ENCODE assay signal across 13 cellular contexts in the genomic region with DNA sequence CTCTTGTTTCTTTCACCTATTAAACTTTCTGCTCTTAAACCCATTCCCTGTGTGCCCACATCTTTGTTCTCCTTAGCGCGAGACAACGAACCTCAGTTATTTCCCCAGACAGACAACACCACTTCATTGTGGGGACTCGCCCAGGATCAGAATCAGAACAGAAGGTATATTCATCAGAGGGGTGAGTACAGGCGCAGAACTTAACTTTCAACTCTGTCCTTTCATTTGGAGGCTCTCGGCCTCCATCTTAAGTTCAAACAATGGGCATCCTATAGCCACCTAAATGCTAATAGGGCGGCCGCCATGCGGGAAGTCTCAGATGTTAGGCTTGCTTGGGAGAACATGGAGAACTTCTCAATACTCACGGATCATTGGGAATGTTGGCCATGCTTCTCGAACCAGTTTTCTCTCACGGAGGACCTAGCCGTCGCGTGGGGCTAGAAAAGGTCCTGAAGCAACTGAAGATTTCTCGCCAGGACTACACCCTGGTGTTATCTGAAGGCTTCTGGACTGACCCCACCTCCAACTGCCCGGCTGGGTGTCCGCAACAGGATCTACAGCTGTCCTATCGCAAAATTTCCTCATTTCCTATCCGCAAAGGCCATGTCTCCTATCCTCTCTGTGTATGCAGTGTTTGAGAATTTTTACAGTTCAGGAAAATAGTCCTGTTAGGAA. TPM values are rescaled to one million over a fixed set of nuclear protein-coding genes. Genes with fewer than 3 reads are reported as not detected.
DNase-seq lines count a peak whose midpoint lies in the region; ATAC-seq and TF ChIP-seq lines count a peak whose summit lies in the region.
"Had no signal": no experiment of that assay in that cellular context is flagged by ENCODE, and none has a peak within 500 bp of the region (broad histone marks: within the 10 kb centered on the region; RNA-seq: fewer than 3 reads in every experiment).

No MANE protein-coding gene starts in this region.

- H3K27ac ChIP-seq in coronary artery (no peak overlapping the region), right lobe of liver (no peak overlapping the region), breast epithelium (no peak overlapping the region)
- H3K27ac ChIP-seq: foreskin keratinocyte, sigmoid colon, SK-N-MC had no signal

- WGBS in right lobe of liver (ENCODE audit: insufficient coverage, low coverage, low lambda C conversion rate, missing lambda C conversion rate), result 74% methylated on average over 9 of the region's 20 CpGs

- H3K9me3 ChIP-seq in right lobe of liver (no peaks in the 10 kb centered on the region), breast epithelium (no peaks in the 10 kb centered on the region)
- H3K9me3 ChIP-seq: sigmoid colon had no signal

- no peaks in the 10 kb centered on the region for H3K27me3 ChIP-seq in right lobe of liver
- no peaks in the 10 kb centered on the region for H3K27me3 ChIP-seq in breast epithelium
- H3K27me3 ChIP-seq: foreskin keratinocyte, sigmoid colon had no signal

- H3K4me3 Mint-ChIP-seq in stimulated activated memory B cell treated with anti-CD40 and anti-IgM and Interleukin-4, amounts not matched to agents 10 μg/mL and 1 μg/mL and 100 μg/mL, for 72 hours, result no peak overlapping the region
- H3K4me3 Mint-ChIP-seq: dendritic cell treated with granulocyte-macrophage colony-stimulating factor and Interleukin-4, amounts not matched to agents 40 ng/mL and 50 ng/mL, for 4 days had no signal

- no peaks in the 10 kb centered on the region for H3K4me1 ChIP-seq in right lobe of liver
- no peaks in the 10 kb centered on the region for H3K4me1 ChIP-seq in breast epithelium
- H3K4me1 ChIP-seq: foreskin keratinocyte, sigmoid colon had no signal

- H3K27ac Mint-ChIP-seq in stimulated activated memory B cell treated with anti-CD40 and anti-IgM and Interleukin-4, amounts not matched to agents 10 μg/mL and 1 μg/mL and 100 μg/mL, for 72 hours, result no peak overlapping the region
- H3K27ac Mint-ChIP-seq: dendritic cell treated with granulocyte-macrophage colony-stimulating factor and Interleukin-4, amounts not matched to agents 40 ng/mL and 50 ng/mL, for 4 days had no signal

- H3K36me3 Mint-ChIP-seq in stimulated activated memory B cell treated with anti-CD40 and anti-IgM and Interleukin-4, amounts not matched to agents 10 μg/mL and 1 μg/mL and 100 μg/mL, for 72 hours, result peaks cover 18% of the 10 kb centered on the region

- ATAC-seq in GM18517 (IDR thresholded peaks at IDR 0.05; ENCODE audit: unreplicated experiment), result peak; percentile 10
- ATAC-seq in right lobe of liver, result peak in 3 of 4 donors; percentile 14 to 52 (median 40)
- ATAC-seq in stimulated activated memory B cell treated with anti-CD40 and anti-IgM and Interleukin-4, amounts not matched to agents 10 μg/mL and 1 μg/mL and 100 μg/mL, for 72 hours, result no peak

- H3K4me3 ChIP-seq in coronary artery (peak overlapping the region; percentile 52), right lobe of liver (no peak overlapping the region), breast epithelium (peak overlapping the region in 1 of 3 donors; percentile 14)
- H3K4me3 ChIP-seq: sigmoid colon, SK-N-MC had no signal

- DNase-seq in NCI-H146 (lab: John Stamatoyannopoulos, UW) (peak; percentile 57), coronary artery (ENCODE audit: low spot score) (no peak), right lobe of liver (no peak), breast epithelium (ENCODE audit: low spot score in 2 of 2) (no peak), COLO668 (lab: John Stamatoyannopoulos, UW; ENCODE audit: unreplicated experiment) (no peak), DMS79 treated with DMSO at 0.1 percent for 48 hours (lab: John Stamatoyannopoulos, UW) (no peak)

- H3K36me3 ChIP-seq in right lobe of liver (no peaks in the 10 kb centered on the region), breast epithelium (no peaks in the 10 kb centered on the region)
- H3K36me3 ChIP-seq: sigmoid colon had no signal

- H3K27me3 Mint-ChIP-seq in stimulated activated memory B cell treated with anti-CD40 and anti-IgM and Interleukin-4, amounts not matched to agents 10 μg/mL and 1 μg/mL and 100 μg/mL, for 72 hours, result no peaks in the 10 kb centered on the region

- peaks cover 14% of the 10 kb centered on the region for H3K9me3 Mint-ChIP-seq in stimulated activated memory B cell treated with anti-CD40 and anti-IgM and Interleukin-4, amounts not matched to agents 10 μg/mL and 1 μg/mL and 100 μg/mL, for 72 hours

- TF ChIP-seq CTCF in coronary artery (IDR thresholded peaks at IDR 0.05), result no peak
- TF ChIP-seq CTCF in right lobe of liver (IDR thresholded peaks at IDR 0.05), result no peak
- TF ChIP-seq CTCF in breast epithelium (IDR thresholded peaks at IDR 0.05), result no peak

- TF ChIP-seq POLR2A in right lobe of liver (IDR thresholded peaks at IDR 0.05) (no peak), breast epithelium (IDR thresholded peaks at IDR 0.05) (no peak)

- intact Hi-C loops in right lobe of liver (cut with DNase I), result no loop called here
- intact Hi-C loops in breast epithelium (cut with DNase I; ENCODE audit: low total_unique reads), result no loop called here

- H3K4me1 Mint-ChIP-seq in stimulated activated memory B cell treated with anti-CD40 and anti-IgM and Interleukin-4, amounts not matched to agents 10 μg/mL and 1 μg/mL and 100 μg/mL, for 72 hours, result peaks cover 10% of the 10 kb centered on the region

RNA-seq across cellular contexts. Expression of gene HYLS1, which starts 13.4 kb away (rescaled TPM):
- total RNA-seq in right lobe of liver (1 to 10 TPM; 1.7 to 3.5 (median 3.2) TPM), breast epithelium (1 to 10 TPM; 2.7 to 6.9 (median 3.6) TPM)

RNA-seq across cellular contexts. Expression of gene PUS3, which starts 29.0 kb away (rescaled TPM):
- 10 to 100 TPM; 11.8 to 24.7 (median 17.4) TPM for total RNA-seq in right lobe of liver
- 10 to 100 TPM in 1 of 3 donors, 1 to 10 TPM in 2; 5.6 to 10.2 (median 8.6) TPM for total RNA-seq in breast epithelium

RNA-seq across cellular contexts. Expression of gene DDX25, which starts 30.3 kb away (rescaled TPM):
- under 1 TPM in 4 of 6 experiments, not detected in 2; 0.17 to 0.28 (median 0.21) TPM for total RNA-seq in right lobe of liver
- under 1 TPM in 1 of 3 donors, not detected in 2; 0.29 TPM for total RNA-seq in breast epithelium
- total RNA-seq: foreskin keratinocyte, myocyte had no signal

RNA-seq across cellular contexts. Expression of gene PATE4, which starts 40.9 kb away (rescaled TPM):
- total RNA-seq in right lobe of liver, result not detected
- total RNA-seq in breast epithelium, result not detected
- total RNA-seq: foreskin keratinocyte, myocyte, sigmoid colon had no signal
